In the genomic region with DNA sequence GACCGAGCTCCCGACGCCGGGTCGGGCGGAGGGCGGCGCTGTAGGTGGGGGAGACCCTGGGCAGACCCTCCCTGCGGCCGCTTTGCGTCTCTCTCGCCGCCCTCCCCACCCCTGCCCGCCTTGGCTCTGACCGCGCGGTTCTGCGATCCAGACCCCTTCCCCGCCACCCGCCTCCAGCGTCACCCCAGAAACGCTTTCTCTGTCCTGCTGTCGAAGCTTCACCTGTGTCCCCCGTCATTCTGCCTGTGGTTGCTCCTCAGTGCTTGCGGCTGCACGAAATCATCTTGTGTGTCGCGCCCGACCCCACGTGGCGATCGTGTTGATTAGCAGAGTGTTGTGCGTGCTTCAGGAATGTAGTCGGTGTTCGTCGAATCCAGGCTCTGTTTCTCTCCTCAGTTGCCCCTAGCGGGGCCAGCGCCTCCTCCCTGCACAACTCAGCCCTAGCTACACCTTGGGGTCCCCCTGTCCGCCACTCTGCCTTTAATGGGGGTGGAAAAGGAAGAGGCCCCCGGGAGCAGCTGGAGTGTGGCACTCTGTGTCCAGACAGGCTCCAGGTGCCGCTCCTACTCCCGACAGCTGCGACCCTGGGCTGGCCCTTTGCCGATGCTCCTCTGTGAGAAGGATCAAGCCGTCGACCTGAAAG, we compare ENCODE assay signal across 8 cellular contexts. TPM values are rescaled to one million over a fixed set of nuclear protein-coding genes. Genes with fewer than 3 reads are reported as not detected.
DNase-seq lines count a peak whose midpoint lies in the region; ATAC-seq and TF ChIP-seq lines count a peak whose summit lies in the region.

No MANE protein-coding gene starts in this region.

- H3K4me3 Mint-ChIP-seq in T-helper 1 cell treated with Interleukin-12 subunit alpha and Interleukin-12 subunit beta and Interleukin-4 antibody, amounts not matched to agents 30 μg/mL and 1 μg/mL, for 36 hours, result peak overlapping the region; percentile 92

- TF ChIP-seq POLR2A in vagina (IDR thresholded peaks at IDR 0.05), result no peak

- peak; percentile 43 for TF ChIP-seq CTCF in LNCAP (IDR thresholded peaks at IDR 0.05)
- peak in 1 of 2 donors; percentile 25 for TF ChIP-seq CTCF in right atrium auricular region (IDR thresholded peaks at IDR 0.05)
- TF ChIP-seq CTCF in vagina (IDR thresholded peaks at IDR 0.05), result peak in 1 of 3 experiments; percentile 9

- peak; percentile 3 for ATAC-seq in GM18511 (IDR thresholded peaks at IDR 0.05; ENCODE audit: unreplicated experiment)

- H3K36me3 ChIP-seq in right atrium auricular region (peaks cover 16% of the 10 kb centered on the region), rectal smooth muscle tissue (ENCODE audit: control insufficient read depth, insufficient read depth, low read length) (no peaks in the 10 kb centered on the region), vagina (peaks cover 0 to 14% of the 10 kb centered on the region in 2 donors)

- peak overlapping the region; percentile 86 for H3K27ac Mint-ChIP-seq in T-helper 1 cell treated with Interleukin-12 subunit alpha and Interleukin-12 subunit beta and Interleukin-4 antibody, amounts not matched to agents 30 μg/mL and 1 μg/mL, for 36 hours

- peak overlapping the region; percentile 91 to 93 for H3K27ac ChIP-seq in right atrium auricular region
- peak overlapping the region; percentile 85 for H3K27ac ChIP-seq in rectal smooth muscle tissue (ENCODE audit: low read depth, low read length)
- H3K27ac ChIP-seq in vagina, result peak overlapping the region; percentile 83

- H3K4me3 ChIP-seq in right atrium auricular region, result peak overlapping the region; percentile 61 to 91
- H3K4me3 ChIP-seq in rectal smooth muscle tissue (ENCODE audit: low read length), result peak overlapping the region; percentile 85
- peak overlapping the region; percentile 71 to 97 for H3K4me3 ChIP-seq in vagina

- peaks cover 4 to 49% of the 10 kb centered on the region in 2 donors for H3K4me1 ChIP-seq in right atrium auricular region
- H3K4me1 ChIP-seq in rectal smooth muscle tissue (ENCODE audit: control insufficient read depth, insufficient read depth, low read length), result peaks cover 12% of the 10 kb centered on the region
- H3K4me1 ChIP-seq in vagina, result peaks cover 35% of the 10 kb centered on the region

- H3K9me3 Mint-ChIP-seq in T-helper 1 cell treated with Interleukin-12 subunit alpha and Interleukin-12 subunit beta and Interleukin-4 antibody, amounts not matched to agents 30 μg/mL and 1 μg/mL, for 36 hours, result no peaks in the 10 kb centered on the region

- H3K4me1 Mint-ChIP-seq in T-helper 1 cell treated with Interleukin-12 subunit alpha and Interleukin-12 subunit beta and Interleukin-4 antibody, amounts not matched to agents 30 μg/mL and 1 μg/mL, for 36 hours (ENCODE audit: low read depth), result peaks cover 14% of the 10 kb centered on the region

- no peak overlapping the region for H3K9ac ChIP-seq in rectal smooth muscle tissue (ENCODE audit: low read length)

- no peaks in the 10 kb centered on the region for H3K9me3 ChIP-seq in right atrium auricular region
- no peaks in the 10 kb centered on the region for H3K9me3 ChIP-seq in vagina

- intact Hi-C loops in vagina (cut with DNase I), result loop anchor here (5.0 kb wide), 1 partner anchor 51 kb away; no protein-coding TSS in a partner anchor

- no peaks in the 10 kb centered on the region for H3K27me3 ChIP-seq in right atrium auricular region
- H3K27me3 ChIP-seq in rectal smooth muscle tissue (ENCODE audit: control insufficient read depth, insufficient read depth, low read length), result no peaks in the 10 kb centered on the region
- no peaks in the 10 kb centered on the region for H3K27me3 ChIP-seq in vagina

- H3K27me3 Mint-ChIP-seq in T-helper 1 cell treated with Interleukin-12 subunit alpha and Interleukin-12 subunit beta and Interleukin-4 antibody, amounts not matched to agents 30 μg/mL and 1 μg/mL, for 36 hours (ENCODE audit: low read depth), result no peaks in the 10 kb centered on the region

- peaks cover 11% of the 10 kb centered on the region for H3K36me3 Mint-ChIP-seq in T-helper 1 cell treated with Interleukin-12 subunit alpha and Interleukin-12 subunit beta and Interleukin-4 antibody, amounts not matched to agents 30 μg/mL and 1 μg/mL, for 36 hours (ENCODE audit: low read depth)

- peak; percentile 52 for DNase-seq in A172 (ENCODE audit: low spot score)
- peak; percentile 12 for DNase-seq in amniotic stem cell (lab: John Stamatoyannopoulos, UW)
- peak; percentile 69 for DNase-seq in right atrium auricular region (ENCODE audit: low spot score)
- DNase-seq in vagina (ENCODE audit: extremely low spot score in 2 of 2), result no peak

RNA-seq across cellular contexts. Expression of gene PTDSS2, which starts 0.9 kb away (rescaled TPM):
- total RNA-seq in A172 (2014; rRNA removed; shearing (Covaris generic)), result 29.7 and 30.4 TPM in 2 replicates
- total RNA-seq in right atrium auricular region (10 to 100 TPM; 26.8 to 32.5 TPM), vagina (36.1 TPM)

RNA-seq across cellular contexts. Expression of gene ANO9, which starts 9.1 kb away (rescaled TPM):
- 0.19 TPM in 1 of 2 replicates, not detected in the other for total RNA-seq in A172 (2014; rRNA removed; shearing (Covaris generic))
- total RNA-seq in right atrium auricular region, result under 1 TPM; 0.11 to 0.75 TPM
- 12.0 TPM for total RNA-seq in vagina

RNA-seq across cellular contexts. Expression of gene SIGIRR, which starts 36.1 kb away (rescaled TPM):
- total RNA-seq in A172 (2014; rRNA removed; shearing (Covaris generic)), result 3.8 and 3.9 TPM in 2 replicates
- total RNA-seq in right atrium auricular region (10 to 100 TPM; 26.6 to 33.3 TPM), vagina (48.1 TPM)

RNA-seq across cellular contexts. Expression of gene RNH1, which starts 56.1 kb away (rescaled TPM):
- 299 and 316 TPM in 2 replicates for total RNA-seq in A172 (2014; rRNA removed; shearing (Covaris generic))
- 100 to 1,000 TPM; 185 to 248 TPM for total RNA-seq in right atrium auricular region
- 252 TPM for total RNA-seq in vagina

RNA-seq across cellular contexts. Expression of gene PKP3, which starts 56.9 kb away (rescaled TPM):
- 39.8 and 44.0 TPM in 2 replicates for total RNA-seq in A172 (2014; rRNA removed; shearing (Covaris generic))
- total RNA-seq in right atrium auricular region (1 to 10 TPM in 1 of 2 donors, under 1 TPM in 1; 0.43 to 1.0 TPM), vagina (117 TPM)

Comparison
In these comparisons a context has a peak if more than half of its experiments do, and no peak if none do; other contexts are left out.
1. DNase-seq: peak in A172 (single experiment), amniotic stem cell (single experiment) and right atrium auricular region (single experiment); none in vagina (0 of 2).
2. Peak in every context shown above with its lines, with median percentiles within 50 percentile points of each other: H3K27ac ChIP-seq and H3K4me3 ChIP-seq.